12 cellular contexts compared by ENCODE assay signal in the genomic region with DNA sequence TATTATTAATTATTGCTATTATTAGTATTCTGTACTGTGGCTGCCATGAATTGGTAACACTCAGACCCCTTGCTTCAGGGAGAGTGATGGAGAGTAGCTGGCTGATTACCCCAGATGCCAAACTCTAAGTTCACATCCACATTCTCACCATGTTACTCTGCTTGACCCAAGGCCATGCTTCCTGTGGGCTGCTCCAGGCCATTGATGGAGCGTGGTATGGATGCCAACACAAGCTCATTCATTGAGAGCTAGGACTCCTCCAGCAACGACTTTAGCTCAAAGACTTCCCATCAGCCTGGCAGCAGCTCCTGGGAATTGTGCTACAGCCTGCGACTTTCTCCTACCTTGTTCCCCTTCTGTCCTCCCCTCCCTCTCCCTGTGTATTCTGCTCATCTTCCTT.
DNase-seq lines count a peak whose midpoint lies in the region; TF ChIP-seq lines count a peak whose summit lies in the region.
"Had no signal": no experiment of that assay in that cellular context is flagged by ENCODE, and none has a peak within 500 bp of the region (broad histone marks: within the 10 kb centered on the region; RNA-seq: fewer than 3 reads in every experiment).

No MANE protein-coding gene starts in this region.

- H3K4me1 Mint-ChIP-seq in neural progenitor cell, result peaks cover 53% of the 10 kb centered on the region
- H3K4me1 Mint-ChIP-seq in T-helper 2 cell treated with Interferon-gamma antibody and Interleukin-4, amounts not matched to agents 5 μg/mL and 100 μg/mL, for 36 hours (ENCODE audit: low read depth), result no peaks in the 10 kb centered on the region
- H3K4me1 Mint-ChIP-seq: B cell; CD4-positive, alpha-beta memory T cell had no signal

- TF ChIP-seq CTCF in hepatocyte (IDR thresholded peaks at IDR 0.05; ENCODE audit: poor library complexity), result no peak
- no peak for TF ChIP-seq CTCF in neural progenitor cell (IDR thresholded peaks at IDR 0.05)

- in situ Hi-C loops in G401 (cut with HindIII; ENCODE audit: low sequenced_read_pairs), result no loop called here

- peaks cover 3% of the 10 kb centered on the region for H3K36me3 Mint-ChIP-seq in neural progenitor cell
- H3K36me3 Mint-ChIP-seq in T-helper 2 cell treated with Interferon-gamma antibody and Interleukin-4, amounts not matched to agents 5 μg/mL and 100 μg/mL, for 36 hours (ENCODE audit: low read depth), result no peaks in the 10 kb centered on the region
- H3K36me3 Mint-ChIP-seq: CD4-positive, alpha-beta memory T cell had no signal

- H3K79me2 ChIP-seq in hepatocyte, result no peaks in the 10 kb centered on the region
- no peaks in the 10 kb centered on the region for H3K79me2 ChIP-seq in neural progenitor cell (ENCODE audit: low read depth)

- WGBS in hepatocyte (ENCODE audit: low lambda C conversion rate, missing lambda C conversion rate), result 97% methylated on average over 3 of the region's 3 CpGs

- H3K9ac ChIP-seq in neural progenitor cell, result no peak overlapping the region

- H3K4me3 Mint-ChIP-seq in neural progenitor cell, result peak overlapping the region; percentile 57
- no peak overlapping the region for H3K4me3 Mint-ChIP-seq in T-helper 2 cell treated with Interferon-gamma antibody and Interleukin-4, amounts not matched to agents 5 μg/mL and 100 μg/mL, for 36 hours
- H3K4me3 Mint-ChIP-seq: B cell; CD4-positive, alpha-beta memory T cell had no signal

- no peaks in the 10 kb centered on the region for H3K9me3 ChIP-seq in hepatocyte (ENCODE audit: low read depth)
- no peaks in the 10 kb centered on the region for H3K9me3 ChIP-seq in neural progenitor cell (ENCODE audit: low read depth)

- no peaks in the 10 kb centered on the region for H3K9me2 ChIP-seq in hepatocyte (replicated peaks; ENCODE audit: insufficient read depth)

- H3K9me3 Mint-ChIP-seq in neural progenitor cell, result peaks cover 16% of the 10 kb centered on the region
- no peaks in the 10 kb centered on the region for H3K9me3 Mint-ChIP-seq in T-helper 2 cell treated with Interferon-gamma antibody and Interleukin-4, amounts not matched to agents 5 μg/mL and 100 μg/mL, for 36 hours

- H4K20me1 ChIP-seq in hepatocyte (ENCODE audit: insufficient read depth, poor library complexity, severe bottlenecking), result no peaks in the 10 kb centered on the region
- H4K20me1 ChIP-seq in neural progenitor cell (ENCODE audit: low read depth), result peaks cover 22% of the 10 kb centered on the region

- peaks cover 20% of the 10 kb centered on the region for H3F3A ChIP-seq in neural progenitor cell (ENCODE audit: low read depth)

- H3K36me3 ChIP-seq in hepatocyte (replicated peaks; ENCODE audit: insufficient read depth, low read depth), result no peaks in the 10 kb centered on the region
- H3K36me3 ChIP-seq in neural progenitor cell, result no peaks in the 10 kb centered on the region

- peak overlapping the region; percentile 96 for H3K27ac Mint-ChIP-seq in neural progenitor cell
- H3K27ac Mint-ChIP-seq in T-helper 2 cell treated with Interferon-gamma antibody and Interleukin-4, amounts not matched to agents 5 μg/mL and 100 μg/mL, for 36 hours, result no peak overlapping the region
- H3K27ac Mint-ChIP-seq: B cell; CD4-positive, alpha-beta memory T cell had no signal

- DNase-seq in G401 (ENCODE audit: low spot score) (peak; percentile 57), astrocyte of the hippocampus (ENCODE audit: low read depth, low spot score) (peak; percentile 31), hepatocyte (ENCODE audit: low spot score) (no peak), neural progenitor cell (ENCODE audit: low spot score) (no peak), NAMALWA (ENCODE audit: low spot score) (no peak)
- DNase-seq in stimulated activated CD4-positive, alpha-beta T cell treated with anti-CD3 and anti-CD28 coated beads, Interleukin-12 subunit alpha, Interleukin-12 subunit beta, amount 100 ng/mL, for 4 hours, result no peak
- no peak for DNase-seq in T-helper 2 cell treated with Interferon-gamma antibody and Interleukin-4, amounts not matched to agents 5 μg/mL and 100 μg/mL, for 36 hours (ENCODE audit: low spot score)
- DNase-seq: 8988T; ACHN; CD4-positive, alpha-beta memory T cell; DMS79 had no signal

- peaks cover 16% of the 10 kb centered on the region for H3K4me1 ChIP-seq in hepatocyte (ENCODE audit: insufficient read depth)
- peaks cover 16% of the 10 kb centered on the region for H3K4me1 ChIP-seq in neural progenitor cell

- H3K4me2 ChIP-seq in hepatocyte (peak overlapping the region; percentile 56), neural progenitor cell (no peak overlapping the region)

- H3K27me3 ChIP-seq in hepatocyte, result no peaks in the 10 kb centered on the region
- peaks cover 94% of the 10 kb centered on the region for H3K27me3 ChIP-seq in neural progenitor cell

- H3K27ac ChIP-seq in hepatocyte, result peak overlapping the region; percentile 81
- no peak overlapping the region for H3K27ac ChIP-seq in neural progenitor cell

- H3K4me3 ChIP-seq in hepatocyte (no peak overlapping the region), neural progenitor cell (no peak overlapping the region)

- no peak overlapping the region for H2AFZ ChIP-seq in hepatocyte
- no peak overlapping the region for H2AFZ ChIP-seq in neural progenitor cell (replicated peaks)

- H3K27me3 Mint-ChIP-seq in neural progenitor cell (ENCODE audit: insufficient read depth, low read depth), result peaks cover 37% of the 10 kb centered on the region
- no peaks in the 10 kb centered on the region for H3K27me3 Mint-ChIP-seq in T-helper 2 cell treated with Interferon-gamma antibody and Interleukin-4, amounts not matched to agents 5 μg/mL and 100 μg/mL, for 36 hours (ENCODE audit: low read depth)

Comparison
In these comparisons a context has a peak if more than half of its experiments do, and no peak if none do; other contexts are left out.
1. DNase-seq: peak in G401 (single experiment) and astrocyte of the hippocampus (single experiment); none in hepatocyte (single experiment), neural progenitor cell (single experiment), stimulated activated CD4-positive, alpha-beta T cell treated with anti-CD3 and anti-CD28 coated beads, Interleukin-12 subunit alpha, Interleukin-12 subunit beta, amount 100 ng/mL, for 4 hours (single experiment), NAMALWA (single experiment) and T-helper 2 cell treated with Interferon-gamma antibody and Interleukin-4, amounts not matched to agents 5 μg/mL and 100 μg/mL, for 36 hours (single experiment).